ENCODE assay signal across 10 cellular contexts in the genomic region with DNA sequence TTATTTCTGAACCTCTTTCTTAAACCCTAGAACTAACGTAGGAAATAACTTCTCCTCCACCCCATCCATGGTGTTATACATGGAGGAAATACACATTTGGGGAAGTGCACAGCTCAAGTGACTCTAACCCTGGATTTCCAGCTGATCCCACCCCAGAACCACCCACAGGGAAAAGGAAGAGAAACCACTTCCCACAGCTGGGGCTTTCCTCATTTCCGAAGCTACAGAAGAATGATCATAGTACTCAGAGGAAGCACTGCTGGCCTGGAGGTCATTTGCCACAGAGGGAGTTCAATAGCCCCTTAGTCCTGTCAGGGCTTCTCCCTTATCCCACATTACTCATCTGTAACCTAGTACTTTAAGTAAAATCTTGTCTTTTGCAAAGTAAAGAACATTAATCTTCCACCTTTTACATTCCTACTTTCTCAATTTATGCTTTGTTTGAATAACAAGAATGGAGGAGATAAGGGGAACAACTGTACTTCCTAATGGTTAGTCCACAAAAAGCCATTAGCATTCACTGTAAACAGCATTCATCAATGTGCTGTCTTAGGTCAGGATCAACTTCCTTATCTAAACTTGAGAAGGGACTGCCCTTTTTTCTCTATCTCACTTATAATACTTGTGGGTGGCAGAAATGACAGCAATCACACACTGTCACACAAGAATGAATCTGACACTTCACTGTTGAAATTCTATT.
DNase-seq lines count a peak whose midpoint lies in the region; ATAC-seq and TF ChIP-seq lines count a peak whose summit lies in the region.
"Had no signal": no experiment of that assay in that cellular context is flagged by ENCODE, and none has a peak within 500 bp of the region (broad histone marks: within the 10 kb centered on the region; RNA-seq: fewer than 3 reads in every experiment).

No MANE protein-coding gene starts in this region.

- intact Hi-C loops in colonic mucosa (cut with DNase I), result no loop called here

- H3K9me3 ChIP-seq in colonic mucosa (no peaks in the 10 kb centered on the region), HAP-1 (no peaks in the 10 kb centered on the region)
- H3K9me3 ChIP-seq: neutrophil had no signal

- no peak overlapping the region for H3K4me3 ChIP-seq in colonic mucosa
- no peak overlapping the region for H3K4me3 ChIP-seq in rectal smooth muscle tissue (ENCODE audit: low read length)
- H3K4me3 ChIP-seq in HAP-1, result no peak overlapping the region
- no peak overlapping the region for H3K4me3 ChIP-seq in H7 (ENCODE audit: insufficient read depth, low read depth, low read length)

- H3K27me3 ChIP-seq in colonic mucosa (no peaks in the 10 kb centered on the region), rectal smooth muscle tissue (ENCODE audit: control insufficient read depth, insufficient read depth, low read length) (no peaks in the 10 kb centered on the region), HAP-1 (ENCODE audit: low read depth) (no peaks in the 10 kb centered on the region), H7 (ENCODE audit: control insufficient read depth, insufficient read depth, low read length) (no peaks in the 10 kb centered on the region)
- H3K27me3 ChIP-seq: neutrophil had no signal

- H3K27ac ChIP-seq in colonic mucosa (no peak overlapping the region), rectal smooth muscle tissue (ENCODE audit: low read depth, low read length) (peak overlapping the region; percentile 80)
- H3K27ac ChIP-seq: neutrophil had no signal

- in situ Hi-C loops in HAP-1 (cut with MboI; ENCODE audit: low sequenced_read_pairs), result no loop called here

- no peak for TF ChIP-seq CTCF in colonic mucosa (IDR thresholded peaks at IDR 0.05)

- no peaks in the 10 kb centered on the region for H3K36me3 ChIP-seq in colonic mucosa
- no peaks in the 10 kb centered on the region for H3K36me3 ChIP-seq in rectal smooth muscle tissue (ENCODE audit: control insufficient read depth, insufficient read depth, low read length)
- no peaks in the 10 kb centered on the region for H3K36me3 ChIP-seq in HAP-1 (replicated peaks)
- H3K36me3 ChIP-seq in H7 (replicated peaks; ENCODE audit: control insufficient read depth, insufficient read depth, low read length), result no peaks in the 10 kb centered on the region
- H3K36me3 ChIP-seq: neutrophil had no signal

- peak; percentile 40 for ATAC-seq in GM18511 (IDR thresholded peaks at IDR 0.05; ENCODE audit: unreplicated experiment)
- peak; percentile 16 for ATAC-seq in HG03342 (IDR thresholded peaks at IDR 0.05; ENCODE audit: unreplicated experiment)
- no peak for ATAC-seq in HG03196 (IDR thresholded peaks at IDR 0.05; ENCODE audit: unreplicated experiment)

- DNase-seq in colonic mucosa (peak; percentile 20), HAP-1 (ENCODE audit: low spot score in 2 of 2) (no peak), H7 (no peak), iPS-NIHi7 (ENCODE audit: extremely low spot score) (no peak)
- DNase-seq: activated CD8-positive, alpha-beta memory T cell treated with anti-CD3 and anti-CD28 coated beads, Interleukin-2, amount 50 U/mL, for 4 hours had no signal

- no peak overlapping the region for H3K9ac ChIP-seq in colonic mucosa (ENCODE audit: low read depth in 2 of 2, low read length in 2 of 2)
- H3K9ac ChIP-seq in rectal smooth muscle tissue (ENCODE audit: low read length), result no peak overlapping the region

- H3K4me1 ChIP-seq in colonic mucosa (no peaks in the 10 kb centered on the region), rectal smooth muscle tissue (ENCODE audit: control insufficient read depth, insufficient read depth, low read length) (peaks cover 17% of the 10 kb centered on the region), HAP-1 (peaks cover 18% of the 10 kb centered on the region)
